Comparison of ENCODE assay signal across 20 cellular contexts in the genomic region with DNA sequence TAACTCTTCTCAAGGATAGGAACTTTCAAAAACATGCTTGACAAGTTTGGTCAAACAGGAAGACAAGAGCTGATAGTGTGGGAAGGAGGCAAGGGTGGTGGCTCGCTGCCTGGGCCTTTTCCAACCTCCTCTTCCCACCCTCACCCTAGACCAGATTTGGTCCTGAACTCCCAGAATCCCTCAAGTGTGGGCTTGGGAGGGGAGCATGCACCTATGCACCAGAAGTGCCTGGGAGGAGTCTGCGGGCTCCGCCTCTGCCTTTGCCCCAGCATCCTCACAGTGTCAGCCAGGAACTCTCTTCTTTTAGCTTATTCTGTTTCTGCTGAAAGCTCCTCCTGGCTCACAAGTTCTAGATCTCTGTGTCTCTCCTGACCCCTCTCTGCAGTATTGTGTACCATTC.
DNase-seq lines count a peak whose midpoint lies in the region; ATAC-seq, FAIRE-seq and TF ChIP-seq lines count a peak whose summit lies in the region.
"Had no signal": no experiment of that assay in that cellular context is flagged by ENCODE, and none has a peak within 500 bp of the region (broad histone marks: within the 10 kb centered on the region; RNA-seq: fewer than 3 reads in every experiment).

No MANE protein-coding gene starts in this region.

- no peaks in the 10 kb centered on the region for H3K36me3 Mint-ChIP-seq in astrocyte (ENCODE audit: low read depth, unreplicated experiment)
- H3K36me3 Mint-ChIP-seq: CD4-positive, alpha-beta memory T cell had no signal

- CTCF ChIA-PET in HCT116 (lab: Charles Lee), result interaction anchor here (1.0 kb wide), 1 partner anchor 111 kb away, joined by 4 read pairs; no protein-coding TSS in a partner anchor

- no peak for TF ChIP-seq RAD21 in HCT116 (IDR thresholded peaks at IDR 0.05; ENCODE audit: low read depth)

- H3K9ac ChIP-seq in HCT116 (ENCODE audit: low read length) (no peak overlapping the region), astrocyte (ENCODE audit: low read length) (no peak overlapping the region)
- H3K9ac ChIP-seq: GM23248 had no signal

- WGBS in ovary, 3 donors, result 24 to 53% (median 25%) methylated on average over 3 of the region's 3 CpGs
- 85 to 86% methylated on average over 3 of the region's 3 CpGs for WGBS in lower leg skin, 2 donors

- intact Hi-C loops in HCT116 (cut with micrococcal nuclease), result no loop called here
- intact Hi-C loops in ovary (cut with DNase I), result loop anchor here in 1 of 4 donors (5.0 to 10.0 kb wide), 2 partner anchors 35 to 93 kb away; no protein-coding TSS in a partner anchor
- intact Hi-C loops in lower leg skin (cut with DNase I; ENCODE audit: low total_unique reads), result no loop called here

- H3K9me2 ChIP-seq in HCT116 (ENCODE audit: insufficient read depth), result no peaks in the 10 kb centered on the region

- TF ChIP-seq CTCF in HCT116 (IDR thresholded peaks at IDR 0.05 in 2 of 3, conservative IDR thresholded peaks at IDR 0.05 in 1 of 3; ENCODE audit: borderline replicate concordance in 1 of 3, insufficient read depth in 1 of 3, low read depth in 2 of 3, low read length in 2 of 3) (no peak), astrocyte (IDR thresholded peaks at IDR 0.05; ENCODE audit: insufficient read depth, low read depth, low read length) (no peak), ovary (IDR thresholded peaks at IDR 0.05) (no peak), lower leg skin (IDR thresholded peaks at IDR 0.05) (no peak)

- peaks cover 8 to 11% of the 10 kb centered on the region in 2 experiments; a peak in 2 of 4 replicates for H3K4me1 ChIP-seq in HCT116 (ENCODE audit: control insufficient read depth in 1 of 2, insufficient read depth in 2 of 2, low read length in 2 of 2)
- H3K4me1 ChIP-seq in astrocyte (ENCODE audit: insufficient read depth, low read length), result no peaks in the 10 kb centered on the region
- peaks cover 10% of the 10 kb centered on the region for H3K4me1 ChIP-seq in ovary (ENCODE audit: insufficient read depth)

- peaks cover 23% of the 10 kb centered on the region for H3K4me1 Mint-ChIP-seq in astrocyte (ENCODE audit: low read depth, unreplicated experiment)
- H3K4me1 Mint-ChIP-seq: CD4-positive, alpha-beta memory T cell had no signal

- no peaks in the 10 kb centered on the region for H3K79me2 ChIP-seq in HCT116 (ENCODE audit: insufficient read depth, low read length)
- H3K79me2 ChIP-seq in astrocyte (ENCODE audit: insufficient read depth, low read length), result no peaks in the 10 kb centered on the region

- no peak for TF ChIP-seq EP300 in ovary (IDR thresholded peaks at IDR 0.05)

- POLR2A ChIA-PET in HCT116 (lab: Charles Lee), result no interaction called here

- peaks cover 23% of the 10 kb centered on the region for H3K27me3 Mint-ChIP-seq in astrocyte (ENCODE audit: low read depth, unreplicated experiment)

- no peak for FAIRE-seq in astrocyte (lab: Jason Lieb, UNC)
- FAIRE-seq: GM12891, GM18507, H1 had no signal

- RAD21 ChIA-PET in HCT116 (lab: Charles Lee; ENCODE audit: low non-redundant PET in 1 of 2, low total read pairs in 2 of 2, uncharacterized antibody in 2 of 2, unreplicated experiment in 2 of 2), result no interaction called here

- H4K20me1 ChIP-seq in HCT116 (ENCODE audit: insufficient read depth) (no peaks in the 10 kb centered on the region), astrocyte (ENCODE audit: insufficient read depth, low read length) (no peaks in the 10 kb centered on the region)

- H2AFZ ChIP-seq in HCT116 (ENCODE audit: low read depth, low read length, poor library complexity, severe bottlenecking) (no peak overlapping the region), astrocyte (ENCODE audit: low read depth, low read length) (no peak overlapping the region)
- H2AFZ ChIP-seq: GM23248 had no signal

- no TSS peak for BruUV-seq in HCT116 (replicated peaks; lab: Mats Ljungman, UMichigan)

- H3K36me3 ChIP-seq in HCT116 (ENCODE audit: control insufficient read depth in 1 of 2, insufficient read depth in 2 of 2, low read length in 2 of 2) (no peaks in the 10 kb centered on the region), astrocyte (ENCODE audit: insufficient read depth, low read length) (no peaks in the 10 kb centered on the region), ovary (no peaks in the 10 kb centered on the region)

- H3K27ac ChIP-seq in HCT116 (ENCODE audit: low read depth, low read length) (no peak overlapping the region), astrocyte (ENCODE audit: low read depth, low read length) (no peak overlapping the region), ovary (peak overlapping the region in 1 of 2 donors; percentile 10)
- H3K27ac ChIP-seq: GM23248 had no signal

- peaks cover 1% of the 10 kb centered on the region for H3K9me3 Mint-ChIP-seq in astrocyte (ENCODE audit: unreplicated experiment)

- no peak for TF ChIP-seq POLR2A in HCT116 (IDR thresholded peaks at IDR 0.05; ENCODE audit: borderline replicate concordance, extremely low read depth, insufficient read depth, insufficient read length)
- no peak for TF ChIP-seq POLR2A in ovary (IDR thresholded peaks at IDR 0.05)
- TF ChIP-seq POLR2A in lower leg skin (IDR thresholded peaks at IDR 0.05), result no peak

- DNase-seq in HCT116 (ENCODE audit: low read depth, low spot score), result no peak
- DNase-seq in HT-29 (ENCODE audit: low spot score), result peak; percentile 22
- DNase-seq in astrocyte (ENCODE audit: low read depth), result no peak
- DNase-seq in ovary, result peak in 3 of 5 donors; percentile 58 to 63 (median 63)
- DNase-seq in lower leg skin (ENCODE audit: low spot score in 2 of 2), result no peak
- DNase-seq: C1 segment of cervical spinal cord; Calu3; CD4-positive, alpha-beta memory T cell; COR-L47; DMS53; DMS79 treated with DMSO at 0.1 percent for 48 hours; GF-D8; GM23248; H7; HCEC 1CT had no signal

- H3K4me3 ChIP-seq in HCT116 (replicated peaks in 1 of 2; ENCODE audit: low read depth in 1 of 2, low read length in 2 of 2) (no peak overlapping the region), astrocyte (ENCODE audit: insufficient read depth, low read depth, low read length) (no peak overlapping the region), ovary (no peak overlapping the region), lower leg skin (ENCODE audit: low read depth, poor library complexity, severe bottlenecking) (no peak overlapping the region)
- H3K4me3 ChIP-seq: GM23248 had no signal

- H3K4me2 ChIP-seq in HCT116 (ENCODE audit: low read length), result no peak overlapping the region
- no peak overlapping the region for H3K4me2 ChIP-seq in astrocyte (ENCODE audit: low read length)

- ATAC-seq in HCT116, result peak; percentile 75
- no peak for ATAC-seq in GM18907 (IDR thresholded peaks at IDR 0.05; ENCODE audit: unreplicated experiment)
- no peak for ATAC-seq in HG03045 (IDR thresholded peaks at IDR 0.05; ENCODE audit: unreplicated experiment)

- no peaks in the 10 kb centered on the region for H3K27me3 ChIP-seq in HCT116 (ENCODE audit: insufficient read depth, low read length)
- peaks cover 3% of the 10 kb centered on the region for H3K27me3 ChIP-seq in astrocyte (ENCODE audit: insufficient read depth, low read length)
- no peaks in the 10 kb centered on the region for H3K27me3 ChIP-seq in ovary

- no peaks in the 10 kb centered on the region for H3K9me3 ChIP-seq in HCT116 (ENCODE audit: control insufficient read depth in 1 of 2, insufficient read depth in 1 of 2, low read depth in 1 of 2, low read length in 2 of 2)
- H3K9me3 ChIP-seq in astrocyte (ENCODE audit: insufficient read depth, low read depth, low read length), result no peaks in the 10 kb centered on the region
- H3K9me3 ChIP-seq in ovary, result no peaks in the 10 kb centered on the region

- H3K27ac Mint-ChIP-seq in astrocyte (ENCODE audit: unreplicated experiment), result peak overlapping the region; percentile 60
- H3K27ac Mint-ChIP-seq: CD4-positive, alpha-beta memory T cell had no signal

- no peak overlapping the region for H3K4me3 Mint-ChIP-seq in astrocyte (ENCODE audit: unreplicated experiment)
- H3K4me3 Mint-ChIP-seq: CD4-positive, alpha-beta memory T cell had no signal

TF ChIP-seq in HCT116, 20 proteins besides CTCF, POLR2A, EP300 and RAD21:
- TF ChIP-seq YY1 (IDR thresholded peaks at IDR 0.05; ENCODE audit: extremely low read depth, insufficient replicate concordance, low read depth, low read length), result no peak

Comparison
In these comparisons a context has a peak if more than half of its experiments do, and no peak if none do; other contexts are left out.
1. DNase-seq: peak in HT-29 (single experiment) and ovary (3 of 5); none in HCT116 (single experiment), astrocyte (single experiment) and lower leg skin (0 of 2).